In the genomic region with DNA sequence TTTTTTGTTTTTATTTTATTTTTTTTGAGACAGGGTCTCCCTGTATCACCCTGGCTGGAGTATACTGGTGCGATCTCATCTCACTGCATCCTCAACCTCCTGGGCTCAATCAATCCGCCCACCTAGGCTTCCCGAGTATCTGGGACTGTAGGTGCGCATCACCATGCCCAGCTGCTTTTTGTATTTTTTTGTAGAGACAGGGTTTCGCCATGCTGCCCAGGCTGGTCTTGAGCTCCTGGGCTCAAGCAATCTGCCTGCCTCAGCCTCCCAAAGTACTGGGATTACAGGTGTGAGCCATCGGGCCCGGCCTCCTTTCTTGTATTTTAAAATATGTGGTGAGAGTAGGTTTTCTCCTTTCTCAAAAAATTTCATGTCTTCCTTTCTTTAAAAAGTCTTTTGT, we compare ENCODE assay signal across 10 cellular contexts.
"Had no signal": no experiment of that assay in that cellular context is flagged by ENCODE, and none has a peak within 500 bp of the region (broad histone marks: within the 10 kb centered on the region; RNA-seq: fewer than 3 reads in every experiment).

No MANE protein-coding gene starts in this region.

- H3K4me3 Mint-ChIP-seq: GM23338, H9, HFFc6 had no signal

- H3K9me3 ChIP-seq: HAP-1 had no signal

- FAIRE-seq: H1 had no signal

- DNase-seq: GM23248, GOT3, H7, H9, HCEC 1CT, HFFc6 had no signal

- H3K4me1 Mint-ChIP-seq: GM23338, H9 had no signal

- ATAC-seq: GM23338, HCT116 had no signal

- H3K27ac Mint-ChIP-seq: GM23338, HFFc6 had no signal

- H3K36me3 ChIP-seq: HAP-1 had no signal

- H3K4me1 ChIP-seq: HAP-1 had no signal

- H3K4me3 ChIP-seq: GM23248, GM23338, HAP-1 had no signal

- H3K27ac ChIP-seq: GM23248 had no signal

- H3K9me3 Mint-ChIP-seq: GM23338, HFFc6 had no signal
